11 cellular contexts compared by ENCODE assay signal in genomic region chr16:48188449-48189102, GRCh38. TPM values are rescaled to one million over a fixed set of nuclear protein-coding genes. Genes with fewer than 3 reads are reported as not detected.
DNase-seq lines count a peak whose midpoint lies in the region; ATAC-seq lines count a peak whose summit lies in the region.
"Had no signal": no experiment of that assay in that cellular context is flagged by ENCODE, and none has a peak within 500 bp of the region (broad histone marks: within the 10 kb centered on the region; RNA-seq: fewer than 3 reads in every experiment).

No MANE protein-coding gene starts in this region.

- DNase-seq in globus pallidus (ENCODE audit: low spot score) (peak; percentile 15), NCI-H1417 treated with DMSO at 0.1 percent for 48 hours (lab: John Stamatoyannopoulos, UW) (no peak), mucosa of gallbladder (ENCODE audit: low spot score) (no peak), DMS153 (lab: John Stamatoyannopoulos, UW) (no peak)
- DNase-seq: heart right ventricle, thyroid gland had no signal

- peak; percentile 90 for ATAC-seq in GM18511 (IDR thresholded peaks at IDR 0.05; ENCODE audit: unreplicated experiment)
- ATAC-seq in GM21528 (IDR thresholded peaks at IDR 0.05; ENCODE audit: low FRiP score, unreplicated experiment) = peak; percentile 89
- peak; percentile 93 for ATAC-seq in HG03520 (IDR thresholded peaks at IDR 0.05; ENCODE audit: unreplicated experiment)
- no peak for ATAC-seq in HG02571 (IDR thresholded peaks at IDR 0.05; ENCODE audit: unreplicated experiment)
- ATAC-seq: WTC11 had no signal

RNA-seq across cellular contexts. Expression of gene ABCC12, which starts 32.8 kb away (rescaled TPM):
- 0.69 TPM for total RNA-seq in mucosa of gallbladder
- total RNA-seq: WTC11 had no signal

RNA-seq across cellular contexts. Expression of gene LONP2, which starts 55.5 kb away (rescaled TPM):
- total RNA-seq in mucosa of gallbladder = 104 TPM

RNA-seq across cellular contexts. Expression of gene ABCC11, which starts 58.8 kb away (rescaled TPM):
- total RNA-seq in mucosa of gallbladder = 0.81 TPM
- total RNA-seq: WTC11 had no signal
